In the genomic region with DNA sequence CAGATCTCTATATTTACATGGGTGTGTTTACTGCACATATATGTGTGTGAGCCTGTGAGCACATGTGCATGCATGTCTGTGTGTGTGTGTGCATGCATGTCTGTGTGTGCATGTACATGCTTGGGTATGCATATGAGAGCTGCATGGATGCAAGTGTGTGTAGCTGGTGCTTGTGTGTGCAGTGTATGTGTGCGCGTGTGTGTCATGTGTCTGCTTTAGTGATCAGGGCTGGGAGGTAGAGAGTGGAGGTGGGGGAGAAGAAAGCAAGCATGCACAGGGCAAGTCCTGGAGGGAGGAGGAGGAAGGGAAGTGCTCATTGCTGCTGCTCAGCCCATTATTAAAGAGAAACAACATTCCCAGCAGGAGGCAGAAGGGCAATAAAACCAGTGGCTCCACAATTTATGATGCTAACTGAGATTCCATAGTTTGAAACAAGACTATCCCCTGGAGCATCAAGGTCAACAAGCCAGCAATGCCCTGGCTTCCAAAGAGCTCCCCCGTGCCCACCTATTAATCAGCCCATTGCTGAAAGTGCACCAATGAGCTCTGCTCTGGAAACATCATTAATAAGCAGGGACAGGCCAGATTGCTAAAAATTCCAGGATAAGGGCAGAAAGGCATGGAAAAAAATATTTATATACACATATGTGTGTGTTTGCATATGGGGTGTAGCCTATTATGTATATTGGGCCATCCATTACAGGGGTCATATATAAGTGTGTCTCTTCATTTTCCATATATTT, we compare ENCODE assay signal across 1 cellular context.
TF ChIP-seq lines count a peak whose summit lies in the region.

No MANE protein-coding gene starts in this region.

TF ChIP-seq in WTC11, 78 proteins besides CTCF, POLR2A, EP300 and RAD21 (continued from another document):
- TF ChIP-seq AFF4 (CRISPR knock-in tag; IDR thresholded peaks at IDR 0.05; ENCODE audit: borderline replicate concordance) (peak; percentile 34; the same call in 1 of the 2 replicates), ZNF396 (CRISPR knock-in tag; IDR thresholded peaks at IDR 0.05; ENCODE audit: borderline replicate concordance) (no peak), ZNF423 (CRISPR knock-in tag; IDR thresholded peaks at IDR 0.05) (no peak), ATF1 (CRISPR knock-in tag; IDR thresholded peaks at IDR 0.05) (no peak)
